ENCODE assay signal across 17 cellular contexts in the genomic region with DNA sequence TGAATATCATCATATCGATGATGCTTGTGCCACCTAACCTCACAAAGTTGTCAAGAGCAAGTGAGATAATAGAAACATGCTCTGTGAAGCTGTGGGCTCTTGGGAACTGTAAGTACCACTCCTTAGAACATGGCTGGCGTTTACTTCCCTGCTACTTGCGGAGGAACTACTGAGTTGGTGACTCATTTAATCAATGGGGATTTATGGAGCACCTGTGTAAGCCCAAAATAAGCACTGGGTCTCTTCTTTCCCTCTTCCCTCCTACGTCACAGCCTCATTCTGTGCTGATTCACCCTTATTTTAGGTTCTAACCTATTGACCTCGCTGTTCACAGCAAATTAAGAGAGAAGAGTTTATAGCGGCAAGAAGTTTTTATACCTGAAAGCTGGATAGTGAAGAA. TPM values are rescaled to one million over a fixed set of nuclear protein-coding genes. Genes with fewer than 3 reads are reported as not detected.
DNase-seq lines count a peak whose midpoint lies in the region; ATAC-seq and TF ChIP-seq lines count a peak whose summit lies in the region.
"Had no signal": no experiment of that assay in that cellular context is flagged by ENCODE, and none has a peak within 500 bp of the region (broad histone marks: within the 10 kb centered on the region; RNA-seq: fewer than 3 reads in every experiment).

No MANE protein-coding gene starts in this region.

- H3K36me3 Mint-ChIP-seq in activated naive CD8-positive, alpha-beta T cell, result peaks cover 10% of the 10 kb centered on the region
- peaks cover 36% of the 10 kb centered on the region for H3K36me3 Mint-ChIP-seq in activated naive CD8-positive, alpha-beta T cell treated with anti-CD3 and anti-CD28 coated beads, Interleukin-2, amount 50 U/mL, for 24 hours (ENCODE audit: low read depth)
- H3K36me3 Mint-ChIP-seq in activated naive CD8-positive, alpha-beta T cell treated with anti-CD3 and anti-CD28 coated beads for 36 hours, result peaks cover 40% of the 10 kb centered on the region
- H3K36me3 Mint-ChIP-seq in naive thymus-derived CD4-positive, alpha-beta T cell, result peaks cover 4 to 16% (median 10%) of the 10 kb centered on the region in 5 donors
- peaks cover 8% of the 10 kb centered on the region for H3K36me3 Mint-ChIP-seq in progenitor cell of endocrine pancreas (ENCODE audit: insufficient read depth)

- TF ChIP-seq CTCF in progenitor cell of endocrine pancreas (IDR thresholded peaks at IDR 0.05; ENCODE audit: unreplicated experiment), result no peak

- H3K4me3 ChIP-seq in naive thymus-derived CD4-positive, alpha-beta T cell (ENCODE audit: low read length), result no peak overlapping the region
- H3K4me3 ChIP-seq: heart left ventricle had no signal

- peaks cover 70 to 72% of the 10 kb centered on the region in 2 donors for H3K4me1 ChIP-seq in naive thymus-derived CD4-positive, alpha-beta T cell (ENCODE audit: control insufficient read depth in 2 of 2, insufficient read depth in 2 of 2, low read length in 2 of 2)

- no peak for DNase-seq in activated naive CD8-positive, alpha-beta T cell treated with anti-CD3 and anti-CD28 coated beads, Interleukin-2, amount 50 U/mL, for 24 hours
- DNase-seq in activated naive CD8-positive, alpha-beta T cell treated with anti-CD3 and anti-CD28 coated beads for 36 hours, result no peak
- DNase-seq in naive thymus-derived CD4-positive, alpha-beta T cell, result no peak
- no peak for DNase-seq in OCI-M2 (lab: John Stamatoyannopoulos, UW; ENCODE audit: unreplicated experiment)
- no peak for DNase-seq in DMS53 treated with DMSO at 0.1 percent for 48 hours (lab: John Stamatoyannopoulos, UW; ENCODE audit: unreplicated experiment)
- no peak for DNase-seq in NCI-H146 treated with DMSO at 0.1 percent for 48 hours (lab: John Stamatoyannopoulos, UW; ENCODE audit: unreplicated experiment)
- DNase-seq in progenitor cell of endocrine pancreas (ENCODE audit: low spot score, unreplicated experiment), result no peak
- DNase-seq: DMS 273 treated with DMSO at 0.1 percent for 48 hours, erythroblast, heart left ventricle, Karpas-422, NCI-H1436, NCI-H446 treated with DMSO at 0.1 percent for 48 hours, small intestine, T1000 had no signal

- no peaks in the 10 kb centered on the region for H3K9me3 ChIP-seq in naive thymus-derived CD4-positive, alpha-beta T cell (ENCODE audit: control insufficient read depth in 2 of 3, low read length in 3 of 3)
- H3K9me3 ChIP-seq: heart left ventricle had no signal

- H3K27me3 ChIP-seq in naive thymus-derived CD4-positive, alpha-beta T cell (ENCODE audit: control insufficient read depth in 2 of 2, insufficient read depth in 2 of 2, low read length in 2 of 2), result no peaks in the 10 kb centered on the region
- H3K27me3 ChIP-seq: heart left ventricle had no signal

- H3K9me3 Mint-ChIP-seq in activated naive CD8-positive, alpha-beta T cell (ENCODE audit: low read depth), result no peaks in the 10 kb centered on the region
- no peaks in the 10 kb centered on the region for H3K9me3 Mint-ChIP-seq in activated naive CD8-positive, alpha-beta T cell treated with anti-CD3 and anti-CD28 coated beads, Interleukin-2, amount 50 U/mL, for 24 hours
- no peaks in the 10 kb centered on the region for H3K9me3 Mint-ChIP-seq in activated naive CD8-positive, alpha-beta T cell treated with anti-CD3 and anti-CD28 coated beads for 36 hours
- peaks cover 0 to 3% (median 0%) of the 10 kb centered on the region in 11 donors for H3K9me3 Mint-ChIP-seq in naive thymus-derived CD4-positive, alpha-beta T cell
- H3K9me3 Mint-ChIP-seq in progenitor cell of endocrine pancreas (ENCODE audit: low read depth), result no peaks in the 10 kb centered on the region
- H3K9me3 Mint-ChIP-seq: dendritic cell treated with granulocyte-macrophage colony-stimulating factor and Interleukin-4, amounts not matched to agents 40 ng/mL and 50 ng/mL, for 4 days had no signal

- CTCF ChIA-PET in naive thymus-derived CD4-positive, alpha-beta T cell (lab: Charles Lee), result no interaction called here

- peak overlapping the region; percentile 61 for H3K27ac Mint-ChIP-seq in activated naive CD8-positive, alpha-beta T cell
- no peak overlapping the region for H3K27ac Mint-ChIP-seq in activated naive CD8-positive, alpha-beta T cell treated with anti-CD3 and anti-CD28 coated beads, Interleukin-2, amount 50 U/mL, for 24 hours
- peak overlapping the region; percentile 60 for H3K27ac Mint-ChIP-seq in activated naive CD8-positive, alpha-beta T cell treated with anti-CD3 and anti-CD28 coated beads for 36 hours
- H3K27ac Mint-ChIP-seq in naive thymus-derived CD4-positive, alpha-beta T cell, result peak overlapping the region in 5 of 9 donors; percentile 8 to 54 (median 39)
- no peak overlapping the region for H3K27ac Mint-ChIP-seq in progenitor cell of endocrine pancreas

- intact Hi-C loops in naive thymus-derived CD4-positive, alpha-beta T cell (cut with micrococcal nuclease), result no loop called here

- H3K4me3 Mint-ChIP-seq in activated naive CD8-positive, alpha-beta T cell, result peak overlapping the region; percentile 63
- no peak overlapping the region for H3K4me3 Mint-ChIP-seq in activated naive CD8-positive, alpha-beta T cell treated with anti-CD3 and anti-CD28 coated beads, Interleukin-2, amount 50 U/mL, for 24 hours
- peak overlapping the region; percentile 8 for H3K4me3 Mint-ChIP-seq in activated naive CD8-positive, alpha-beta T cell treated with anti-CD3 and anti-CD28 coated beads for 36 hours
- H3K4me3 Mint-ChIP-seq in naive thymus-derived CD4-positive, alpha-beta T cell, result peak overlapping the region; percentile 5 to 96 (median 35)
- H3K4me3 Mint-ChIP-seq in progenitor cell of endocrine pancreas (ENCODE audit: low read depth), result no peak overlapping the region

- peaks cover 0 to 22% (median 0%) of the 10 kb centered on the region in 3 experiments for H3K36me3 ChIP-seq in naive thymus-derived CD4-positive, alpha-beta T cell (ENCODE audit: control insufficient read depth in 2 of 3, insufficient read depth in 3 of 3, low read length in 3 of 3)

- POLR2A ChIA-PET in naive thymus-derived CD4-positive, alpha-beta T cell (lab: Charles Lee), result interaction anchor here (0.5 to 1.6 kb wide), 5 partner anchors 8 to 27 kb away, joined by 3 to 7 read pairs (median 3); no protein-coding TSS in a partner anchor

- H3K27ac ChIP-seq in naive thymus-derived CD4-positive, alpha-beta T cell (ENCODE audit: low read depth, low read length), result no peak overlapping the region
- H3K27ac ChIP-seq: heart left ventricle had no signal

- H3K4me1 Mint-ChIP-seq in activated naive CD8-positive, alpha-beta T cell (ENCODE audit: low read depth), result peaks cover 84% of the 10 kb centered on the region
- peaks cover 83% of the 10 kb centered on the region for H3K4me1 Mint-ChIP-seq in activated naive CD8-positive, alpha-beta T cell treated with anti-CD3 and anti-CD28 coated beads, Interleukin-2, amount 50 U/mL, for 24 hours
- H3K4me1 Mint-ChIP-seq in activated naive CD8-positive, alpha-beta T cell treated with anti-CD3 and anti-CD28 coated beads for 36 hours, result peaks cover 68% of the 10 kb centered on the region
- peaks cover 50 to 94% (median 86%) of the 10 kb centered on the region in 7 donors for H3K4me1 Mint-ChIP-seq in naive thymus-derived CD4-positive, alpha-beta T cell
- peaks cover 32% of the 10 kb centered on the region for H3K4me1 Mint-ChIP-seq in progenitor cell of endocrine pancreas (ENCODE audit: low read depth)

- H3K27me3 Mint-ChIP-seq in activated naive CD8-positive, alpha-beta T cell, result no peaks in the 10 kb centered on the region
- no peaks in the 10 kb centered on the region for H3K27me3 Mint-ChIP-seq in activated naive CD8-positive, alpha-beta T cell treated with anti-CD3 and anti-CD28 coated beads, Interleukin-2, amount 50 U/mL, for 24 hours
- no peaks in the 10 kb centered on the region for H3K27me3 Mint-ChIP-seq in activated naive CD8-positive, alpha-beta T cell treated with anti-CD3 and anti-CD28 coated beads for 36 hours
- H3K27me3 Mint-ChIP-seq in naive thymus-derived CD4-positive, alpha-beta T cell, result no peaks in the 10 kb centered on the region
- no peaks in the 10 kb centered on the region for H3K27me3 Mint-ChIP-seq in progenitor cell of endocrine pancreas
- H3K27me3 Mint-ChIP-seq: dendritic cell treated with granulocyte-macrophage colony-stimulating factor and Interleukin-4, amounts not matched to agents 40 ng/mL and 50 ng/mL, for 4 days had no signal

- no peak for ATAC-seq in activated naive CD8-positive, alpha-beta T cell treated with anti-CD3 and anti-CD28 coated beads, Interleukin-2, amount 50 U/mL, for 24 hours
- ATAC-seq in naive thymus-derived CD4-positive, alpha-beta T cell, result no peak
- ATAC-seq: heart left ventricle had no signal

RNA-seq across cellular contexts. Expression of gene PRDM2, which starts 52.9 kb away (rescaled TPM):
- total RNA-seq in activated naive CD8-positive, alpha-beta T cell treated with anti-CD3 and anti-CD28 coated beads for 36 hours, result 10 to 100 TPM; 47.3 to 57.5 TPM
- total RNA-seq in naive thymus-derived CD4-positive, alpha-beta T cell, result 100 to 1,000 TPM in 4 of 5 experiments, 10 to 100 TPM in 1; 58.3 to 142 (median 127) TPM
- 10 to 100 TPM; 16.3 to 24.8 TPM for polyA plus RNA-seq in naive thymus-derived CD4-positive, alpha-beta T cell
- 44.3 and 47.7 TPM in 2 replicates for total RNA-seq in progenitor cell of endocrine pancreas

Comparison
In these comparisons a context has a peak if more than half of its experiments do, and no peak if none do; other contexts are left out.
1. H3K27ac Mint-ChIP-seq: peak in activated naive CD8-positive, alpha-beta T cell (single experiment), activated naive CD8-positive, alpha-beta T cell treated with anti-CD3 and anti-CD28 coated beads for 36 hours (single experiment) and naive thymus-derived CD4-positive, alpha-beta T cell (5 of 9); none in activated naive CD8-positive, alpha-beta T cell treated with anti-CD3 and anti-CD28 coated beads, Interleukin-2, amount 50 U/mL, for 24 hours (single experiment) and progenitor cell of endocrine pancreas (single experiment).
2. H3K4me3 Mint-ChIP-seq: peak in activated naive CD8-positive, alpha-beta T cell (single experiment), activated naive CD8-positive, alpha-beta T cell treated with anti-CD3 and anti-CD28 coated beads for 36 hours (single experiment) and naive thymus-derived CD4-positive, alpha-beta T cell (10 of 10); none in activated naive CD8-positive, alpha-beta T cell treated with anti-CD3 and anti-CD28 coated beads, Interleukin-2, amount 50 U/mL, for 24 hours (single experiment) and progenitor cell of endocrine pancreas (single experiment).